24 cellular contexts compared by ENCODE assay signal in the genomic region with DNA sequence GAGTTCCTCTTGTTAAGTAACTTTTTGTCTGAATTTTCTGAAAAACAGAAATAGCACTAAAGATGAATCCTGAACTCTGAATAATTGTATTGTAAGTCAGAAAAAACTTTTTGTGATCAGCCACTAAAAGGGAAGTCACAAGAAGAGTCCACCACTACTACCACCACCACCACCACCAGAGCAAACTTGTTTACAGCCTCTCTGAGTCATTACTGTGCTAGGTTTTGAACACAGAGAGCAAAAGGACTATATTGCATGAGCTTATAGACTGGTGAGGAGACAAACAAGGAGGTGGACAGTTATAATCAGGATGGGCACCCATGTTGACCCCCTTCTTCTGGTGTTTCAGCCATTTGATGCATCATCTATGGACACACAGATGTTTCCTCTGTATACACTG.
DNase-seq lines count a peak whose midpoint lies in the region; ATAC-seq, FAIRE-seq and TF ChIP-seq lines count a peak whose summit lies in the region.
"Had no signal": no experiment of that assay in that cellular context is flagged by ENCODE, and none has a peak within 500 bp of the region (broad histone marks: within the 10 kb centered on the region; RNA-seq: fewer than 3 reads in every experiment).

No MANE protein-coding gene starts in this region.

- no peaks in the 10 kb centered on the region for H3K9me3 ChIP-seq in hepatocyte (ENCODE audit: low read depth)
- no peaks in the 10 kb centered on the region for H3K9me3 ChIP-seq in thyroid gland
- H3K9me3 ChIP-seq: prostate gland had no signal

- no peak overlapping the region for H2AFZ ChIP-seq in hepatocyte

- DNase-seq in stimulated activated naive CD8-positive, alpha-beta T cell treated with anti-CD3 and anti-CD28 coated beads, Interleukin-15, amount 100 ng/mL, for 72 hours = no peak
- DNase-seq in stimulated activated naive CD8-positive, alpha-beta T cell treated with anti-CD3 and anti-CD28 coated beads, Interleukin-15, Interleukin-2, amounts not matched to agents 100 U/mL and 50 U/mL, for 24 hours = no peak
- no peak for DNase-seq in hepatocyte (ENCODE audit: low spot score)
- no peak for DNase-seq in thyroid gland
- no peak for DNase-seq in foreskin fibroblast
- DNase-seq in urothelium cell line (ENCODE audit: low spot score) = no peak
- no peak for DNase-seq in NOMO-1 treated with DMSO at 0.1 percent for 48 hours (lab: John Stamatoyannopoulos, UW; ENCODE audit: unreplicated experiment)
- DNase-seq: 8988T; aorta; DMS53; IMR-90; kidney; NCI-H1092; NCI-H187; NCI-H774; stimulated activated CD8-positive, alpha-beta memory T cell treated with anti-CD3 and anti-CD28 coated beads, Interleukin-4, amount 100 ng/mL, for 48 hours; substantia nigra had no signal

- H3K9me3 Mint-ChIP-seq in stimulated activated naive CD8-positive, alpha-beta T cell treated with anti-CD3 and anti-CD28 coated beads, Interleukin-15, amount 100 ng/mL, for 72 hours = no peaks in the 10 kb centered on the region
- H3K9me3 Mint-ChIP-seq: activated naive CD4-positive, alpha-beta T cell treated with anti-CD3 and anti-CD28 coated beads, Interleukin-2, amount 50 U/mL, for 72 hours; activated T-helper 17 cell treated with anti-CD3 and anti-CD28 coated beads, Interleukin-2, amount 50 U/mL, for 72 hours; dendritic cell treated with granulocyte-macrophage colony-stimulating factor and Interleukin-4, amounts not matched to agents 40 ng/mL and 50 ng/mL, for 4 days; neural crest cell had no signal

- TF ChIP-seq CTCF in hepatocyte (IDR thresholded peaks at IDR 0.05; ENCODE audit: poor library complexity) (no peak), thyroid gland (IDR thresholded peaks at IDR 0.05) (no peak), foreskin fibroblast (IDR thresholded peaks at IDR 0.05; ENCODE audit: low read depth, low read length) (no peak)

- peak; percentile 39 for ATAC-seq in stimulated activated naive CD8-positive, alpha-beta T cell treated with anti-CD3 and anti-CD28 coated beads, Interleukin-15, amount 100 ng/mL, for 72 hours
- no peak for ATAC-seq in stimulated activated naive CD8-positive, alpha-beta T cell treated with anti-CD3 and anti-CD28 coated beads, Interleukin-15, Interleukin-2, amounts not matched to agents 100 U/mL and 50 U/mL, for 24 hours
- peak; percentile 48 for ATAC-seq in HG03342 (IDR thresholded peaks at IDR 0.05; ENCODE audit: unreplicated experiment)
- ATAC-seq: activated naive CD4-positive, alpha-beta T cell treated with anti-CD3 and anti-CD28 coated beads, Interleukin-2, amount 50 U/mL, for 72 hours; activated T-helper 17 cell treated with anti-CD3 and anti-CD28 coated beads, Interleukin-2, amount 50 U/mL, for 72 hours had no signal

- H3K27me3 ChIP-seq in hepatocyte = no peaks in the 10 kb centered on the region
- no peaks in the 10 kb centered on the region for H3K27me3 ChIP-seq in thyroid gland

- peaks cover 31% of the 10 kb centered on the region for H3K27me3 Mint-ChIP-seq in stimulated activated naive CD8-positive, alpha-beta T cell treated with anti-CD3 and anti-CD28 coated beads, Interleukin-15, amount 100 ng/mL, for 72 hours
- H3K27me3 Mint-ChIP-seq: dendritic cell treated with granulocyte-macrophage colony-stimulating factor and Interleukin-4, amounts not matched to agents 40 ng/mL and 50 ng/mL, for 4 days had no signal

- H3K27ac ChIP-seq in hepatocyte (peak overlapping the region; percentile 43), thyroid gland (peak overlapping the region; percentile 63 to 78 (median 71))
- H3K27ac ChIP-seq: prostate gland had no signal

- H3K4me1 Mint-ChIP-seq in stimulated activated naive CD8-positive, alpha-beta T cell treated with anti-CD3 and anti-CD28 coated beads, Interleukin-15, amount 100 ng/mL, for 72 hours = no peaks in the 10 kb centered on the region
- H3K4me1 Mint-ChIP-seq: activated T-helper 17 cell treated with anti-CD3 and anti-CD28 coated beads, Interleukin-2, amount 50 U/mL, for 72 hours; neural crest cell had no signal

- H3K79me2 ChIP-seq in hepatocyte = no peaks in the 10 kb centered on the region

- no peaks in the 10 kb centered on the region for H3K9me2 ChIP-seq in hepatocyte (replicated peaks; ENCODE audit: insufficient read depth)

- FAIRE-seq in urothelium cell line (lab: Jason Lieb, UNC) = no peak
- FAIRE-seq: G401.6, kidney had no signal

- no peak overlapping the region for H3K27ac Mint-ChIP-seq in stimulated activated naive CD8-positive, alpha-beta T cell treated with anti-CD3 and anti-CD28 coated beads, Interleukin-15, amount 100 ng/mL, for 72 hours
- H3K27ac Mint-ChIP-seq: activated naive CD4-positive, alpha-beta T cell treated with anti-CD3 and anti-CD28 coated beads, Interleukin-2, amount 50 U/mL, for 72 hours; activated T-helper 17 cell treated with anti-CD3 and anti-CD28 coated beads, Interleukin-2, amount 50 U/mL, for 72 hours; dendritic cell treated with granulocyte-macrophage colony-stimulating factor and Interleukin-4, amounts not matched to agents 40 ng/mL and 50 ng/mL, for 4 days had no signal

- H3K36me3 ChIP-seq in hepatocyte (replicated peaks; ENCODE audit: insufficient read depth, low read depth) (no peaks in the 10 kb centered on the region), thyroid gland (no peaks in the 10 kb centered on the region)
- H3K36me3 ChIP-seq: prostate gland had no signal

- intact Hi-C loops in thyroid gland (cut with DNase I) = no loop called here

- no peaks in the 10 kb centered on the region for H4K20me1 ChIP-seq in hepatocyte (ENCODE audit: insufficient read depth, poor library complexity, severe bottlenecking)

- no peak overlapping the region for H3K4me3 Mint-ChIP-seq in stimulated activated naive CD8-positive, alpha-beta T cell treated with anti-CD3 and anti-CD28 coated beads, Interleukin-15, amount 100 ng/mL, for 72 hours
- H3K4me3 Mint-ChIP-seq: activated T-helper 17 cell treated with anti-CD3 and anti-CD28 coated beads, Interleukin-2, amount 50 U/mL, for 72 hours; dendritic cell treated with granulocyte-macrophage colony-stimulating factor and Interleukin-4, amounts not matched to agents 40 ng/mL and 50 ng/mL, for 4 days; neural crest cell had no signal

- no peak overlapping the region for H3K4me3 ChIP-seq in hepatocyte
- no peak overlapping the region for H3K4me3 ChIP-seq in thyroid gland (replicated peaks in 1 of 3)
- no peak overlapping the region for H3K4me3 ChIP-seq in foreskin fibroblast (ENCODE audit: low read depth in 1 of 2, low read length in 2 of 2)
- H3K4me3 ChIP-seq: prostate gland had no signal

- TF ChIP-seq POLR2A in thyroid gland (IDR thresholded peaks at IDR 0.05) = no peak

- peaks cover 9% of the 10 kb centered on the region for H3K4me1 ChIP-seq in hepatocyte (ENCODE audit: insufficient read depth)
- H3K4me1 ChIP-seq in thyroid gland = peaks cover 16 to 23% of the 10 kb centered on the region in 2 donors
- H3K4me1 ChIP-seq: prostate gland had no signal

- H3K4me2 ChIP-seq in hepatocyte = peak overlapping the region; percentile 33
